Comparison of ENCODE assay signal across 8 cellular contexts in genomic region chr15:32834156-32834555, GRCh38.
DNase-seq lines count a peak whose midpoint lies in the region; ATAC-seq and TF ChIP-seq lines count a peak whose summit lies in the region.

No MANE protein-coding gene starts in this region.

- H3K9ac ChIP-seq in smooth muscle cell (ENCODE audit: low read depth): no peak overlapping the region

- H2AFZ ChIP-seq in smooth muscle cell (ENCODE audit: low read depth): no peak overlapping the region

- intact Hi-C loops in mucosa of descending colon (cut with DNase I, micrococcal nuclease): no loop called here

- WGBS in smooth muscle cell (ENCODE audit: low lambda C conversion rate): 93% methylated on average over 1 of the region's 1 CpG

- TF ChIP-seq CTCF in mucosa of descending colon (IDR thresholded peaks at IDR 0.05) (no peak), smooth muscle cell (IDR thresholded peaks at IDR 0.05; ENCODE audit: borderline replicate concordance, insufficient read depth, poor library complexity, severe bottlenecking) (no peak)

- in situ Hi-C loops in KBM-7 (cut with MboI; ENCODE audit: low pct_unique_long_range_greater_than_20kb, low sequenced_read_pairs): no loop called here

- H4K20me1 ChIP-seq in smooth muscle cell (ENCODE audit: low read depth): no peaks in the 10 kb centered on the region

- no peak overlapping the region for H3K4me2 ChIP-seq in smooth muscle cell

- H3F3A ChIP-seq in smooth muscle cell (ENCODE audit: low read depth): no peaks in the 10 kb centered on the region

- H3K4me3 ChIP-seq in mucosa of descending colon: no peak overlapping the region
- H3K4me3 ChIP-seq in smooth muscle cell: no peak overlapping the region

- peak; percentile 8 for DNase-seq in KBM-7
- DNase-seq in mucosa of descending colon: no peak
- no peak for DNase-seq in ecto neural progenitor cell (ENCODE audit: low spot score)
- no peak for DNase-seq in smooth muscle cell (lab: John Stamatoyannopoulos, UW; ENCODE audit: unreplicated experiment)
- DNase-seq in NCI-H2029 (lab: John Stamatoyannopoulos, UW): no peak
- DNase-seq in AG08396 (ENCODE audit: low spot score): no peak

- H3K27me3 ChIP-seq in smooth muscle cell (ENCODE audit: low read depth): no peaks in the 10 kb centered on the region

- H3K79me2 ChIP-seq in smooth muscle cell (ENCODE audit: low read depth): no peaks in the 10 kb centered on the region

- H3K36me3 ChIP-seq in mucosa of descending colon (ENCODE audit: low read depth): no peaks in the 10 kb centered on the region
- H3K36me3 ChIP-seq in smooth muscle cell (ENCODE audit: low read depth): no peaks in the 10 kb centered on the region

- H3K4me1 ChIP-seq in mucosa of descending colon (ENCODE audit: low read depth) (no peaks in the 10 kb centered on the region), smooth muscle cell (ENCODE audit: low read depth) (peaks cover 7% of the 10 kb centered on the region)

- peak; percentile 62 for ATAC-seq in GM18873 (IDR thresholded peaks at IDR 0.05; ENCODE audit: low FRiP score, unreplicated experiment)
- ATAC-seq in HG02623 (IDR thresholded peaks at IDR 0.05; ENCODE audit: unreplicated experiment): peak; percentile 91
- peak; percentile 58 for ATAC-seq in mucosa of descending colon

- H3K9me3 ChIP-seq in mucosa of descending colon: no peaks in the 10 kb centered on the region
- no peaks in the 10 kb centered on the region for H3K9me3 ChIP-seq in smooth muscle cell (replicated peaks; ENCODE audit: low read depth)

- no peak overlapping the region for H3K27ac ChIP-seq in smooth muscle cell (ENCODE audit: low read depth)
